1 cellular context compared by ENCODE assay signal in the genomic region with DNA sequence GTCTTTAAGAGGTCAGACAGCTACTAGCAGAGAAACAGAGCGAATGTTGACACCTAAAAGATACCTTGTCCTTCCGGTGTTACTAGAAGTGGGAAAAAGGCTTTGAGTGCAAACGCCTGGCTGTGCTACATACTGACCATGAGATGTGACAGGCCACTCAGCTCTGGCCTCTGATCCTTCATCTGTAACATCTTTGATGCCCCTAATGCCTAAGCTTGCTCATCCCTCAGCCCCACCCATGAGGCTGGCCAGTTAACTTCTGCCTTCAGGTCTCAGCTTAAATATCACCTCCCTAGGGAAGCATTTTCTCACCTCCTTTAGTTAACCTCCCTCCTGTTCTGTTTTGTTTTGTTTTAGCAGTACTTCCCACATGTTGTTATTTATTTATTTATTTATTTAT.
TF ChIP-seq lines count a peak whose summit lies in the region.

No MANE protein-coding gene starts in this region.

TF ChIP-seq in HepG2, 621 proteins besides CTCF, POLR2A, EP300 and RAD21:
- no peak for TF ChIP-seq PHF20 (CRISPR knock-in tag; IDR thresholded peaks at IDR 0.05)
- TF ChIP-seq ZNF670 (CRISPR knock-in tag; IDR thresholded peaks at IDR 0.05; ENCODE audit: borderline replicate concordance), result 0 out of 2 replicates have a peak, but pooled peaks have one; percentile 29
- 0 out of 2 replicates have a peak, but pooled peaks have one; percentile 42 for TF ChIP-seq ZNF230 (CRISPR knock-in tag; IDR thresholded peaks at IDR 0.05)
- no peak for TF ChIP-seq ZSCAN30 (CRISPR knock-in tag; IDR thresholded peaks at IDR 0.05)
- TF ChIP-seq, protein P1, sequence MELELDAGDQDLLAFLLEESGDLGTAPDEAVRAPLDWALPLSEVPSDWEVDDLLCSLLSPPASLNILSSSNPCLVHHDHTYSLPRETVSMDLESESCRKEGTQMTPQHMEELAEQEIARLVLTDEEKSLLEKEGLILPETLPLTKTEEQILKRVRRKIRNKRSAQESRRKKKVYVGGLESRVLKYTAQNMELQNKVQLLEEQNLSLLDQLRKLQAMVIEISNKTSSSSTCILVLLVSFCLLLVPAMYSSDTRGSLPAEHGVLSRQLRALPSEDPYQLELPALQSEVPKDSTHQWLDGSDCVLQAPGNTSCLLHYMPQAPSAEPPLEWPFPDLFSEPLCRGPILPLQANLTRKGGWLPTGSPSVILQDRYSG (CRISPR knock-in tag; IDR thresholded peaks at IDR 0.05), result no peak
- TF ChIP-seq, protein P2, sequence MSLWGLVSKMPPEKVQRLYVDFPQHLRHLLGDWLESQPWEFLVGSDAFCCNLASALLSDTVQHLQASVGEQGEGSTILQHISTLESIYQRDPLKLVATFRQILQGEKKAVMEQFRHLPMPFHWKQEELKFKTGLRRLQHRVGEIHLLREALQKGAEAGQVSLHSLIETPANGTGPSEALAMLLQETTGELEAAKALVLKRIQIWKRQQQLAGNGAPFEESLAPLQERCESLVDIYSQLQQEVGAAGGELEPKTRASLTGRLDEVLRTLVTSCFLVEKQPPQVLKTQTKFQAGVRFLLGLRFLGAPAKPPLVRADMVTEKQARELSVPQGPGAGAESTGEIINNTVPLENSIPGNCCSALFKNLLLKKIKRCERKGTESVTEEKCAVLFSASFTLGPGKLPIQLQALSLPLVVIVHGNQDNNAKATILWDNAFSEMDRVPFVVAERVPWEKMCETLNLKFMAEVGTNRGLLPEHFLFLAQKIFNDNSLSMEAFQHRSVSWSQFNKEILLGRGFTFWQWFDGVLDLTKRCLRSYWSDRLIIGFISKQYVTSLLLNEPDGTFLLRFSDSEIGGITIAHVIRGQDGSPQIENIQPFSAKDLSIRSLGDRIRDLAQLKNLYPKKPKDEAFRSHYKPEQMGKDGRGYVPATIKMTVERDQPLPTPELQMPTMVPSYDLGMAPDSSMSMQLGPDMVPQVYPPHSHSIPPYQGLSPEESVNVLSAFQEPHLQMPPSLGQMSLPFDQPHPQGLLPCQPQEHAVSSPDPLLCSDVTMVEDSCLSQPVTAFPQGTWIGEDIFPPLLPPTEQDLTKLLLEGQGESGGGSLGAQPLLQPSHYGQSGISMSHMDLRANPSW (CRISPR knock-in tag; IDR thresholded peaks at IDR 0.05; ENCODE audit: borderline replicate concordance), result no peak
- TF ChIP-seq RFXAP (CRISPR knock-in tag; IDR thresholded peaks at IDR 0.05; ENCODE audit: borderline replicate concordance), result no peak
- TF ChIP-seq ZNF556 (CRISPR knock-in tag; IDR thresholded peaks at IDR 0.05; ENCODE audit: borderline replicate concordance), result 0 out of 2 replicates have a peak, but pooled peaks have one; percentile 28
